In genomic region chr7:155298288-155298833, GRCh38 we compare ENCODE assay signal across 8 cellular contexts. TPM values are rescaled to one million over a fixed set of nuclear protein-coding genes. Genes with fewer than 3 reads are reported as not detected.
DNase-seq lines count a peak whose midpoint lies in the region; ATAC-seq, FAIRE-seq and TF ChIP-seq lines count a peak whose summit lies in the region.

No MANE protein-coding gene starts in this region.

- peak; percentile 2 for ATAC-seq in GM19395 (IDR thresholded peaks at IDR 0.05; ENCODE audit: unreplicated experiment)
- ATAC-seq in GM19351 (IDR thresholded peaks at IDR 0.05; ENCODE audit: unreplicated experiment), result no peak

- no CpG with 5 or more reads among the region's 34 CpGs for WGBS in mesendoderm (ENCODE audit: extremely low coverage, insufficient coverage, low lambda C conversion rate)

- peaks cover 8% of the 10 kb centered on the region for H3K4me1 ChIP-seq in mesendoderm (ENCODE audit: control insufficient read depth, low read depth, low read length)

- H3K27me3 ChIP-seq in mesendoderm (ENCODE audit: insufficient read depth, low read length, poor library complexity), result no peaks in the 10 kb centered on the region

- peak overlapping the region; percentile 89 for H3K56ac ChIP-seq in mesendoderm (ENCODE audit: low read length)

- peak overlapping the region; percentile 95 for H2BK120ac ChIP-seq in mesendoderm (ENCODE audit: low read depth, low read length)

- no peak overlapping the region for H4K8ac ChIP-seq in mesendoderm (ENCODE audit: low read depth, low read length)

- no peaks in the 10 kb centered on the region for H3K9me3 Mint-ChIP-seq in chondrocyte (ENCODE audit: low read depth)

- H2BK5ac ChIP-seq in mesendoderm (ENCODE audit: low read length), result peak overlapping the region; percentile 76

- H3K9ac ChIP-seq in mesendoderm (ENCODE audit: low read length), result peak overlapping the region; percentile 83

- no peak overlapping the region for H3K23ac ChIP-seq in mesendoderm (ENCODE audit: low read length)

- peak overlapping the region; percentile 82 for H3K4me3 ChIP-seq in mesendoderm (ENCODE audit: low read length)

- H3K36me3 Mint-ChIP-seq in chondrocyte (ENCODE audit: low read depth), result no peaks in the 10 kb centered on the region

- H2AK5ac ChIP-seq in mesendoderm (ENCODE audit: low read length), result no peak overlapping the region

- H2BK15ac ChIP-seq in mesendoderm (replicated peaks; ENCODE audit: low read depth), result no peak overlapping the region

- H4K5ac ChIP-seq in mesendoderm (ENCODE audit: low read length), result no peak overlapping the region

- H3K18ac ChIP-seq in mesendoderm (ENCODE audit: low read length), result peak overlapping the region; percentile 97

- H3K4me2 ChIP-seq in mesendoderm (ENCODE audit: low read length), result peak overlapping the region; percentile 35

- DNase-seq in AG08396 (ENCODE audit: low spot score) (peak; percentile 33), NCI-H748 (lab: John Stamatoyannopoulos, UW; ENCODE audit: unreplicated experiment) (peak; percentile 61), chondrocyte (ENCODE audit: low spot score) (no peak), mesendoderm (peak; percentile 36), urothelium cell line (ENCODE audit: low spot score) (no peak), hippocampal formation (lab: John Stamatoyannopoulos, UW) (no peak)

- peak overlapping the region; percentile 69 for H3K27ac ChIP-seq in mesendoderm (ENCODE audit: low read depth, low read length)

- peaks cover 6% of the 10 kb centered on the region for H3K36me3 ChIP-seq in mesendoderm (ENCODE audit: control insufficient read depth, insufficient read depth, low read length)

- H3K4ac ChIP-seq in mesendoderm (ENCODE audit: low read depth, low read length), result peak overlapping the region; percentile 90

- H3K79me1 ChIP-seq in mesendoderm (ENCODE audit: low read length), result peaks cover 19% of the 10 kb centered on the region

- peak overlapping the region; percentile 81 for H3K4me3 Mint-ChIP-seq in chondrocyte (ENCODE audit: unreplicated experiment)

- H3K79me2 ChIP-seq in mesendoderm (ENCODE audit: control insufficient read depth, insufficient read depth, low read length), result peaks cover 35% of the 10 kb centered on the region

- TF ChIP-seq CTCF in chondrocyte (IDR thresholded peaks at IDR 0.05), result no peak

- H3K4me1 Mint-ChIP-seq in chondrocyte (ENCODE audit: low read depth), result peaks cover 38% of the 10 kb centered on the region

- peak overlapping the region; percentile 97 for H3K27ac Mint-ChIP-seq in chondrocyte (ENCODE audit: unreplicated experiment)

- no peaks in the 10 kb centered on the region for H3K27me3 Mint-ChIP-seq in chondrocyte (ENCODE audit: low read depth)

- FAIRE-seq in urothelium cell line (lab: Jason Lieb, UNC), result no peak

RNA-seq across cellular contexts. Expression of gene INSIG1, which starts 0.7 kb away (rescaled TPM):
- 21.3 to 33.7 TPM (median 31.8 TPM) in 3 replicates for total RNA-seq in chondrocyte
- polyA plus RNA-seq in mesendoderm (2013, experiment 1 of 2), result 72.9 TPM
- polyA plus RNA-seq in mesendoderm (2013, experiment 2 of 2), result 77.6 TPM

Comparison
In these comparisons a context has a peak if more than half of its experiments do, and no peak if none do; other contexts are left out.
1. DNase-seq: peak in AG08396 (single experiment), NCI-H748 (single experiment) and mesendoderm (single experiment); none in chondrocyte (single experiment), urothelium cell line (single experiment) and hippocampal formation (0 of 2).